Comparison of ENCODE assay signal across 1 cellular context in the genomic region with DNA sequence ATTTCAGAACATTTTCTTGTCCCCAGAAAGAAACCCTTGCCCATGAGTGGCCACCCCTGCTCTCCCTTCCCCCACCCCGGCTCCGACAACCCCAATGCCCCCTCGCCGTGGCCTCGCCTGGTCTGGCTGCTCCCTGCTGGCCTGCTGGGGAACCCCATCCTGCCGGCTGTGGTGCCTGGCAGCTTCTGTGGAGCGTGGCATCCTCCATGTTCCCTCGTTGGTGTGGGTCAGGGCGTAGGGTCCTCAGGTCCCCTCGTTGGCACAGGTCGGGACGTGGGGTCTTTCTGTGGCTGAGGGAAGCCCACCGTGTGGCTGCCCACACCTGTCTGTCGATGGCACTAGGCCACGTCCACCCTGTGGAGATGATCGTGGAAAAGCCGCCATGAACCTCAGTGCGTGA.
TF ChIP-seq lines count a peak whose summit lies in the region.

No MANE protein-coding gene starts in this region.

TF ChIP-seq in WTC11, 78 proteins besides CTCF, POLR2A, EP300 and RAD21 (continued from another document):
- TF ChIP-seq, protein P1, sequence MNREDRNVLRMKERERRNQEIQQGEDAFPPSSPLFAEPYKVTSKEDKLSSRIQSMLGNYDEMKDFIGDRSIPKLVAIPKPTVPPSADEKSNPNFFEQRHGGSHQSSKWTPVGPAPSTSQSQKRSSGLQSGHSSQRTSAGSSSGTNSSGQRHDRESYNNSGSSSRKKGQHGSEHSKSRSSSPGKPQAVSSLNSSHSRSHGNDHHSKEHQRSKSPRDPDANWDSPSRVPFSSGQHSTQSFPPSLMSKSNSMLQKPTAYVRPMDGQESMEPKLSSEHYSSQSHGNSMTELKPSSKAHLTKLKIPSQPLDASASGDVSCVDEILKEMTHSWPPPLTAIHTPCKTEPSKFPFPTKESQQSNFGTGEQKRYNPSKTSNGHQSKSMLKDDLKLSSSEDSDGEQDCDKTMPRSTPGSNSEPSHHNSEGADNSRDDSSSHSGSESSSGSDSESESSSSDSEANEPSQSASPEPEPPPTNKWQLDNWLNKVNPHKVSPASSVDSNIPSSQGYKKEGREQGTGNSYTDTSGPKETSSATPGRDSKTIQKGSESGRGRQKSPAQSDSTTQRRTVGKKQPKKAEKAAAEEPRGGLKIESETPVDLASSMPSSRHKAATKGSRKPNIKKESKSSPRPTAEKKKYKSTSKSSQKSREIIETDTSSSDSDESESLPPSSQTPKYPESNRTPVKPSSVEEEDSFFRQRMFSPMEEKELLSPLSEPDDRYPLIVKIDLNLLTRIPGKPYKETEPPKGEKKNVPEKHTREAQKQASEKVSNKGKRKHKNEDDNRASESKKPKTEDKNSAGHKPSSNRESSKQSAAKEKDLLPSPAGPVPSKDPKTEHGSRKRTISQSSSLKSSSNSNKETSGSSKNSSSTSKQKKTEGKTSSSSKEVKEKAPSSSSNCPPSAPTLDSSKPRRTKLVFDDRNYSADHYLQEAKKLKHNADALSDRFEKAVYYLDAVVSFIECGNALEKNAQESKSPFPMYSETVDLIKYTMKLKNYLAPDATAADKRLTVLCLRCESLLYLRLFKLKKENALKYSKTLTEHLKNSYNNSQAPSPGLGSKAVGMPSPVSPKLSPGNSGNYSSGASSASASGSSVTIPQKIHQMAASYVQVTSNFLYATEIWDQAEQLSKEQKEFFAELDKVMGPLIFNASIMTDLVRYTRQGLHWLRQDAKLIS (CRISPR knock-in tag; IDR thresholded peaks at IDR 0.05; ENCODE audit: borderline replicate concordance), result no peak
- TF ChIP-seq NR2C2 (CRISPR knock-in tag; IDR thresholded peaks at IDR 0.05) (no peak), NR1H2 (CRISPR knock-in tag; IDR thresholded peaks at IDR 0.05) (no peak), ZNF219 (CRISPR knock-in tag; IDR thresholded peaks at IDR 0.05; ENCODE audit: borderline replicate concordance) (no peak), PRRX2 (CRISPR knock-in tag; IDR thresholded peaks at IDR 0.05) (no peak), ZNF232 (CRISPR knock-in tag; IDR thresholded peaks at IDR 0.05) (no peak), ZNF317 (CRISPR knock-in tag; IDR thresholded peaks at IDR 0.05; ENCODE audit: borderline replicate concordance, low read depth) (no peak), GRHL2 (CRISPR knock-in tag; IDR thresholded peaks at IDR 0.05; ENCODE audit: insufficient replicate concordance, severe bottlenecking) (no peak), NFATC4 (CRISPR knock-in tag; IDR thresholded peaks at IDR 0.05) (no peak), CREB1 (CRISPR knock-in tag; IDR thresholded peaks at IDR 0.05) (no peak)
- TF ChIP-seq, protein P2, sequence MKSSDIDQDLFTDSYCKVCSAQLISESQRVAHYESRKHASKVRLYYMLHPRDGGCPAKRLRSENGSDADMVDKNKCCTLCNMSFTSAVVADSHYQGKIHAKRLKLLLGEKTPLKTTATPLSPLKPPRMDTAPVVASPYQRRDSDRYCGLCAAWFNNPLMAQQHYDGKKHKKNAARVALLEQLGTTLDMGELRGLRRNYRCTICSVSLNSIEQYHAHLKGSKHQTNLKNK (CRISPR knock-in tag; IDR thresholded peaks at IDR 0.05), result no peak
- TF ChIP-seq, protein P3, sequence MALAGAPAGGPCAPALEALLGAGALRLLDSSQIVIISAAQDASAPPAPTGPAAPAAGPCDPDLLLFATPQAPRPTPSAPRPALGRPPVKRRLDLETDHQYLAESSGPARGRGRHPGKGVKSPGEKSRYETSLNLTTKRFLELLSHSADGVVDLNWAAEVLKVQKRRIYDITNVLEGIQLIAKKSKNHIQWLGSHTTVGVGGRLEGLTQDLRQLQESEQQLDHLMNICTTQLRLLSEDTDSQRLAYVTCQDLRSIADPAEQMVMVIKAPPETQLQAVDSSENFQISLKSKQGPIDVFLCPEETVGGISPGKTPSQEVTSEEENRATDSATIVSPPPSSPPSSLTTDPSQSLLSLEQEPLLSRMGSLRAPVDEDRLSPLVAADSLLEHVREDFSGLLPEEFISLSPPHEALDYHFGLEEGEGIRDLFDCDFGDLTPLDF (CRISPR knock-in tag; IDR thresholded peaks at IDR 0.05), result no peak
- TF ChIP-seq, protein P4, sequence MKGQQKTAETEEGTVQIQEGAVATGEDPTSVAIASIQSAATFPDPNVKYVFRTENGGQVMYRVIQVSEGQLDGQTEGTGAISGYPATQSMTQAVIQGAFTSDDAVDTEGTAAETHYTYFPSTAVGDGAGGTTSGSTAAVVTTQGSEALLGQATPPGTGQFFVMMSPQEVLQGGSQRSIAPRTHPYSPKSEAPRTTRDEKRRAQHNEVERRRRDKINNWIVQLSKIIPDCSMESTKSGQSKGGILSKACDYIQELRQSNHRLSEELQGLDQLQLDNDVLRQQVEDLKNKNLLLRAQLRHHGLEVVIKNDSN (CRISPR knock-in tag; IDR thresholded peaks at IDR 0.05), result no peak
